Comparison of ENCODE assay signal across 12 cellular contexts in the genomic region with DNA sequence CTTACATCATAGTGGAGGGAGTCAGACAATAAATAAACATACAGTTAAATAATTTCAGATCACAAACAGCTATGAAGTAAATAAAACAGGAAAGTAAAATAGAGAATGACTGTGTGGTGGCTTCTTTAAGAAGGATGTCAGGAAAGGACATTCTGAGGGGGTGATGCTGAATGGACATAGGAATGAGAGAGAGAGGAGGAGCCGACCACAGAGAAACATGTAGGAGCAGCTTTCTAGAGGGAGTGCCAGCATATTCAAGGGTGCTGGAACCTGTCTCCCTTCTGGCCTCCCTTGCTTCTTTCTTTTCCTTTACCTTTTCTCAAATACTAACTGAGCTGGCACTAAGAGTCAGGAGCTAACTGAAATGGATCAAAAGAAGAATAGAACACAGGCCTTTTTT.
DNase-seq lines count a peak whose midpoint lies in the region; ATAC-seq and TF ChIP-seq lines count a peak whose summit lies in the region.
"Had no signal": no experiment of that assay in that cellular context is flagged by ENCODE, and none has a peak within 500 bp of the region (broad histone marks: within the 10 kb centered on the region; RNA-seq: fewer than 3 reads in every experiment).

No MANE protein-coding gene starts in this region.

- ATAC-seq in GM18502 (IDR thresholded peaks at IDR 0.05; ENCODE audit: poor library complexity, unreplicated experiment) = no peak
- ATAC-seq: naive thymus-derived CD8-positive, alpha-beta T cell had no signal

- H3K27ac Mint-ChIP-seq in nephron = peak overlapping the region in 2 of 3 experiments; percentile 19 to 52

- H3K4me3 ChIP-seq in ACC112 (ENCODE audit: low read depth, low read length) (peak overlapping the region; percentile 64; the same call in 1 of the 2 replicates), HEK293 (ENCODE audit: low read depth, low read length) (no peak overlapping the region), choroid plexus epithelial cell (ENCODE audit: low read depth, low read length) (no peak overlapping the region)

- peaks cover 24% of the 10 kb centered on the region for H3K4me1 Mint-ChIP-seq in nephron

- DNase-seq in choroid plexus epithelial cell (ENCODE audit: low read depth) = peak; percentile 45
- no peak for DNase-seq in SKM-1 (lab: John Stamatoyannopoulos, UW; ENCODE audit: unreplicated experiment)
- DNase-seq in NCI-H69 (lab: John Stamatoyannopoulos, UW) = no peak
- no peak for DNase-seq in NCI-H2107 treated with DMSO at 0.1 percent for 48 hours (lab: John Stamatoyannopoulos, UW; ENCODE audit: unreplicated experiment)
- DNase-seq: activated effector memory CD4-positive, alpha-beta T cell treated with Interleukin-2 at 50 U/mL for 16 hours; naive thymus-derived CD8-positive, alpha-beta T cell; stimulated activated naive CD4-positive, alpha-beta T cell treated with Interleukin-2 at 50 U/mL for 16 hours; WERI-Rb-1 had no signal

- no peak for TF ChIP-seq CTCF in HEK293 (tag by site-specific recombination; IDR thresholded peaks at IDR 0.05)
- no peak for TF ChIP-seq CTCF in choroid plexus epithelial cell (conservative IDR thresholded peaks at IDR 0.05; ENCODE audit: low read depth, low read length)
- no peak for TF ChIP-seq CTCF in nephron (IDR thresholded peaks at IDR 0.05; ENCODE audit: unreplicated experiment in 3 of 3)

- POLR2A ChIA-PET in HEK293 (lab: Yijun Ruan, JAX) = interaction anchor here (0.7 to 2.0 kb wide), 4 partner anchors 20 to 1411 kb away, joined by 4 to 19 read pairs (median 8); a partner anchor contains a TSS

- CTCF ChIA-PET in HEK293 (lab: Yijun Ruan, JAX) = interaction anchor here (0.5 to 3.1 kb wide), 9 partner anchors 12 to 1412 kb away, joined by 3 to 16 read pairs (median 3); a partner anchor contains a TSS

- no peaks in the 10 kb centered on the region for H3K9me3 ChIP-seq in HEK293 (ENCODE audit: control insufficient read depth, insufficient read depth, low read depth, low read length)

- no peaks in the 10 kb centered on the region for H3K9me3 Mint-ChIP-seq in nephron
- H3K9me3 Mint-ChIP-seq: naive thymus-derived CD8-positive, alpha-beta T cell had no signal

- H3K4me3 Mint-ChIP-seq in nephron = no peak overlapping the region

- no peaks in the 10 kb centered on the region for H3K27me3 Mint-ChIP-seq in nephron (ENCODE audit: low read depth)

- H3K36me3 ChIP-seq in ACC112 (ENCODE audit: insufficient read depth, low read length) (no peaks in the 10 kb centered on the region), HEK293 (ENCODE audit: control insufficient read depth in 2 of 2, insufficient read depth in 1 of 2, low read length in 2 of 2) (no peaks in the 10 kb centered on the region)
- H3K36me3 ChIP-seq: WERI-Rb-1 had no signal

- no peaks in the 10 kb centered on the region for H3K36me3 Mint-ChIP-seq in nephron (ENCODE audit: low read depth)
- H3K36me3 Mint-ChIP-seq: naive thymus-derived CD8-positive, alpha-beta T cell had no signal

- H3K79me2 ChIP-seq in ACC112 (ENCODE audit: control insufficient read depth, insufficient read depth, low read length, unreplicated experiment) = no peaks in the 10 kb centered on the region

- H2AFZ ChIP-seq in ACC112 (ENCODE audit: low read length, unreplicated experiment) = no peak overlapping the region

- H3K27me3 ChIP-seq in ACC112 (ENCODE audit: insufficient read depth, low read length) = no peaks in the 10 kb centered on the region

- H3K4me1 ChIP-seq in ACC112 (ENCODE audit: control insufficient read depth, insufficient read depth, low read length, unreplicated experiment) (peaks cover 26% of the 10 kb centered on the region), HEK293 (ENCODE audit: control insufficient read depth, insufficient read depth, low read length) (peaks cover 18% of the 10 kb centered on the region)

- H3K27ac ChIP-seq in ACC112 (ENCODE audit: low read depth, low read length) (peak overlapping the region; percentile 86), HEK293 (ENCODE audit: extremely low read depth, low read depth, low read length) (peak overlapping the region; percentile 76)
- H3K27ac ChIP-seq: WERI-Rb-1 had no signal

TF ChIP-seq in HEK293, 187 proteins besides CTCF, POLR2A, EP300 and RAD21:
- 0 out of 2 replicates have a peak, but pooled peaks have one; percentile 13 for TF ChIP-seq ZNF629 (tag by site-specific recombination; IDR thresholded peaks at IDR 0.05)
- TF ChIP-seq, protein P1, sequence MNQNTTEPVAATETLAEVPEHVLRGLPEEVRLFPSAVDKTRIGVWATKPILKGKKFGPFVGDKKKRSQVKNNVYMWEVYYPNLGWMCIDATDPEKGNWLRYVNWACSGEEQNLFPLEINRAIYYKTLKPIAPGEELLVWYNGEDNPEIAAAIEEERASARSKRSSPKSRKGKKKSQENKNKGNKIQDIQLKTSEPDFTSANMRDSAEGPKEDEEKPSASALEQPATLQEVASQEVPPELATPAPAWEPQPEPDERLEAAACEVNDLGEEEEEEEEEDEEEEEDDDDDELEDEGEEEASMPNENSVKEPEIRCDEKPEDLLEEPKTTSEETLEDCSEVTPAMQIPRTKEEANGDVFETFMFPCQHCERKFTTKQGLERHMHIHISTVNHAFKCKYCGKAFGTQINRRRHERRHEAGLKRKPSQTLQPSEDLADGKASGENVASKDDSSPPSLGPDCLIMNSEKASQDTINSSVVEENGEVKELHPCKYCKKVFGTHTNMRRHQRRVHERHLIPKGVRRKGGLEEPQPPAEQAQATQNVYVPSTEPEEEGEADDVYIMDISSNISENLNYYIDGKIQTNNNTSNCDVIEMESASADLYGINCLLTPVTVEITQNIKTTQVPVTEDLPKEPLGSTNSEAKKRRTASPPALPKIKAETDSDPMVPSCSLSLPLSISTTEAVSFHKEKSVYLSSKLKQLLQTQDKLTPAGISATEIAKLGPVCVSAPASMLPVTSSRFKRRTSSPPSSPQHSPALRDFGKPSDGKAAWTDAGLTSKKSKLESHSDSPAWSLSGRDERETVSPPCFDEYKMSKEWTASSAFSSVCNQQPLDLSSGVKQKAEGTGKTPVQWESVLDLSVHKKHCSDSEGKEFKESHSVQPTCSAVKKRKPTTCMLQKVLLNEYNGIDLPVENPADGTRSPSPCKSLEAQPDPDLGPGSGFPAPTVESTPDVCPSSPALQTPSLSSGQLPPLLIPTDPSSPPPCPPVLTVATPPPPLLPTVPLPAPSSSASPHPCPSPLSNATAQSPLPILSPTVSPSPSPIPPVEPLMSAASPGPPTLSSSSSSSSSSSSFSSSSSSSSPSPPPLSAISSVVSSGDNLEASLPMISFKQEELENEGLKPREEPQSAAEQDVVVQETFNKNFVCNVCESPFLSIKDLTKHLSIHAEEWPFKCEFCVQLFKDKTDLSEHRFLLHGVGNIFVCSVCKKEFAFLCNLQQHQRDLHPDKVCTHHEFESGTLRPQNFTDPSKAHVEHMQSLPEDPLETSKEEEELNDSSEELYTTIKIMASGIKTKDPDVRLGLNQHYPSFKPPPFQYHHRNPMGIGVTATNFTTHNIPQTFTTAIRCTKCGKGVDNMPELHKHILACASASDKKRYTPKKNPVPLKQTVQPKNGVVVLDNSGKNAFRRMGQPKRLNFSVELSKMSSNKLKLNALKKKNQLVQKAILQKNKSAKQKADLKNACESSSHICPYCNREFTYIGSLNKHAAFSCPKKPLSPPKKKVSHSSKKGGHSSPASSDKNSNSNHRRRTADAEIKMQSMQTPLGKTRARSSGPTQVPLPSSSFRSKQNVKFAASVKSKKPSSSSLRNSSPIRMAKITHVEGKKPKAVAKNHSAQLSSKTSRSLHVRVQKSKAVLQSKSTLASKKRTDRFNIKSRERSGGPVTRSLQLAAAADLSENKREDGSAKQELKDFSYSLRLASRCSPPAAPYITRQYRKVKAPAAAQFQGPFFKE (tag by site-specific recombination; IDR thresholded peaks at IDR 0.05; ENCODE audit: borderline replicate concordance) = no peak
TF ChIP-seq in HEK293: peak in this region for 1.
